ENCODE assay signal across 8 cellular contexts in the genomic region with DNA sequence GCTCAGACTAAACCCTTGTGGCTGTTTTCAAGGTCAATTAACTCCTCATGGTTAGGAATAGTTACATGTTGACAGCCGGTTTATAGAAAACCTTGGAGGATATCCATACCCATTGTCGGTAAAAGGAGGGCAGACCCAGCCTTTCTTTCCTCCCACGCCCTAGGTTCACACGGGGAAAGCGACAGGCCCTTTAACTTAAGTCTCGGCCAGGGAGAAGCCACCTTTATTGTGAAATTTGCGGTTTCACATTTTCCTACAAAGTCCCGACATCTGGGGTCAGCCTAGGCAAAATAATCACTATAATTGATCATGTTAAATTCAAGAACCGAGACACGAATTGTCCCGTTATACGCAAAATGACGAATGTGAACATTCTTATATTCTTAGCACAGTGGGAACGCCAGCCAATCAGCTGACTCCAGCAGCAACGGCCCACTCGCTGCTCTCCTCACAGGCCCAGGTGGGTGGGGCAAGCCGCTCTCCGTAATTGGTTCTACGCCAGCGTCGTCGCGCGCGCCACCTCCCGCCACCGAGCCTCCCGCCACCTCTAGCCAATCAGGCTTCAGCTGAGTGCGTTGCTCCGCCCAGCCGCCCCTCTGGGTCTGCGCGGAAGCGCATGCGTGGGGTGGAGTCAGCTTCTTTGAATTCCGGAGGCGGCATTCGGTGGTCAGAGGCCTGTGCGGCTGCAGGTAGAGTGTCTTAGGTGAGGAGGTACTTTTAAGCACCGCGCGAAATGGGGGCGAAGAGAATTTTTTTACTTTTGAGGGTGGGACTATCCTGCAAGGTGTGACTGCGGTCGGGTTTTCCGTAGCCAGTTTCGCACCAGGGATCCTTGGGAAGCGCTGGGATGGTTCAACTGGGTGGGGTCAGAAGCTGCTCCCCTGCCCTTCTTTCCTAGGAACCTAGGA. TPM values are rescaled to one million over a fixed set of nuclear protein-coding genes. Genes with fewer than 3 reads are reported as not detected.
A peak's percentile ranks its signal among the peaks of the same experiment; 100 is the strongest.
DNase-seq lines count a peak whose midpoint lies in the region; ATAC-seq and TF ChIP-seq lines count a peak whose summit lies in the region.

A gene with protein sequence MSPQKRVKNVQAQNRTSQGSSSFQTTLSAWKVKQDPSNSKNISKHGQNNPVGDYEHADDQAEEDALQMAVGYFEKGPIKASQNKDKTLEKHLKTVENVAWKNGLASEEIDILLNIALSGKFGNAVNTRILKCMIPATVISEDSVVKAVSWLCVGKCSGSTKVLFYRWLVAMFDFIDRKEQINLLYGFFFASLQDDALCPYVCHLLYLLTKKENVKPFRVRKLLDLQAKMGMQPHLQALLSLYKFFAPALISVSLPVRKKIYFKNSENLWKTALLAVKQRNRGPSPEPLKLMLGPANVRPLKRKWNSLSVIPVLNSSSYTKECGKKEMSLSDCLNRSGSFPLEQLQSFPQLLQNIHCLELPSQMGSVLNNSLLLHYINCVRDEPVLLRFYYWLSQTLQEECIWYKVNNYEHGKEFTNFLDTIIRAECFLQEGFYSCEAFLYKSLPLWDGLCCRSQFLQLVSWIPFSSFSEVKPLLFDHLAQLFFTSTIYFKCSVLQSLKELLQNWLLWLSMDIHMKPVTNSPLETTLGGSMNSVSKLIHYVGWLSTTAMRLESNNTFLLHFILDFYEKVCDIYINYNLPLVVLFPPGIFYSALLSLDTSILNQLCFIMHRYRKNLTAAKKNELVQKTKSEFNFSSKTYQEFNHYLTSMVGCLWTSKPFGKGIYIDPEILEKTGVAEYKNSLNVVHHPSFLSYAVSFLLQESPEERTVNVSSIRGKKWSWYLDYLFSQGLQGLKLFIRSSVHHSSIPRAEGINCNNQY (plus strand): TSS at position 659 of the 908 bp plus-strand sequence. CDS start 2,867 bp downstream, outside the sequence.

- TF ChIP-seq CTCF in lung (IDR thresholded peaks at IDR 0.05; ENCODE audit: control extremely low read depth, extremely low read depth) = no peak

- no peaks in the 10 kb centered on the region for H3K36me3 ChIP-seq in effector memory CD4-positive, alpha-beta T cell (ENCODE audit: control insufficient read depth, insufficient read depth, low read length)
- H3K36me3 ChIP-seq in lung (ENCODE audit: control insufficient read depth in 2 of 2, insufficient read depth in 2 of 2, low read length in 2 of 2) = no peaks in the 10 kb centered on the region

- no peaks in the 10 kb centered on the region for H3K27me3 ChIP-seq in effector memory CD4-positive, alpha-beta T cell (replicated peaks; ENCODE audit: control insufficient read depth, insufficient read depth, low read length, poor library complexity, severe bottlenecking)
- H3K27me3 ChIP-seq in lung (ENCODE audit: control insufficient read depth, insufficient read depth) = no peaks in the 10 kb centered on the region

- peak; percentile 98 for ATAC-seq in GM21367 (IDR thresholded peaks at IDR 0.05; ENCODE audit: unreplicated experiment)
- ATAC-seq in lung (ENCODE audit: insufficient read depth, low FRiP score) = peak; percentile 97

- DNase-seq in COR-L47 (lab: John Stamatoyannopoulos, UW) (peak; percentile 87), HT1080 (ENCODE audit: low read depth) (peak; percentile 96), NOMO-1 (lab: John Stamatoyannopoulos, UW; ENCODE audit: unreplicated experiment in 2 of 2) (peak; percentile 84 to 93), lung (ENCODE audit: low spot score) (peak; percentile 92)
- DNase-seq in effector memory CD4-positive, alpha-beta T cell = peak; percentile 88 to 89 (median 89)
- peak; percentile 82 to 91 (median 82) for DNase-seq in stimulated activated CD4-positive, alpha-beta T cell treated with anti-CD3 and anti-CD28 coated beads, TNF-alpha, amount 100 ng/mL, for 24 hours (ENCODE audit: low read depth in 3 of 3)

- H3K27ac ChIP-seq in effector memory CD4-positive, alpha-beta T cell (ENCODE audit: insufficient read depth, low read length, poor library complexity, severe bottlenecking) = peak within 1 kb of the TSS; percentile 75
- peak within 1 kb of the TSS in 1 of 2 donors; percentile 85 for H3K27ac ChIP-seq in lung (ENCODE audit: low read depth in 1 of 2, low read length in 1 of 2)

- CTCF ChIA-PET in activated CD8-positive, alpha-beta memory T cell treated with anti-CD3 and anti-CD28 coated beads for 36 hours (lab: Charles Lee) = no interaction called here

- H3K4me1 ChIP-seq in effector memory CD4-positive, alpha-beta T cell (ENCODE audit: control insufficient read depth, insufficient read depth, low read length, poor library complexity, severe bottlenecking) = no peaks in the 10 kb centered on the region
- H3K4me1 ChIP-seq in lung (ENCODE audit: control insufficient read depth in 2 of 2, insufficient read depth in 2 of 2, low read length in 2 of 2) = no peaks in the 10 kb centered on the region

- H3K4me3 ChIP-seq in effector memory CD4-positive, alpha-beta T cell (ENCODE audit: insufficient read depth, low read depth, low read length, poor library complexity, severe bottlenecking) = peak within 1 kb of the TSS; percentile 51
- no peak within 1 kb of the TSS for H3K4me3 ChIP-seq in lung

- WGBS in lung, 2 donors = 0 to 42% methylated on average over 39 to 48 of the region's 48 CpGs

- H3K9me3 ChIP-seq in effector memory CD4-positive, alpha-beta T cell (ENCODE audit: control insufficient read depth, low read length) = no peaks in the 10 kb centered on the region
- no peaks in the 10 kb centered on the region for H3K9me3 ChIP-seq in lung (ENCODE audit: control insufficient read depth in 2 of 2, insufficient read depth in 1 of 2, low read length in 1 of 2)

- POLR2A ChIA-PET in activated CD8-positive, alpha-beta memory T cell treated with anti-CD3 and anti-CD28 coated beads for 36 hours (lab: Charles Lee) = no interaction called here

RNA-seq across cellular contexts. Expression of the gene that starts here (rescaled TPM):
- 18.4 and 19.1 TPM in 2 replicates for total RNA-seq in HT1080 (2014; rRNA removed; shearing (Covaris generic))
- polyA plus RNA-seq in HT1080 (2015; cell fraction: cytosol; rRNA removed) = 7.8 and 8.3 TPM in 2 replicates
- 17.6 and 27.2 TPM in 2 replicates for polyA plus RNA-seq in HT1080 (2015; cell fraction: nucleus; rRNA removed)
- 10 to 100 TPM; 16.9 to 17.1 TPM for total RNA-seq in activated CD8-positive, alpha-beta memory T cell treated with anti-CD3 and anti-CD28 coated beads for 36 hours
- total RNA-seq in lung = 1 to 10 TPM in 1 of 2 donors, under 1 TPM in 1; 0.71 to 7.5 TPM
- polyA plus RNA-seq in lung = under 1 TPM; 0.69 to 0.76 TPM
